Comparison of ENCODE assay signal across 15 cellular contexts in genomic region chr2:214652473-214652872, GRCh38.
DNase-seq lines count a peak whose midpoint lies in the region; ATAC-seq lines count a peak whose summit lies in the region.
"Had no signal": no experiment of that assay in that cellular context is flagged by ENCODE, and none has a peak within 500 bp of the region (broad histone marks: within the 10 kb centered on the region; RNA-seq: fewer than 3 reads in every experiment).

No MANE protein-coding gene starts in this region.

- 83% methylated on average over 4 of the region's 4 CpGs for WGBS in right cardiac atrium

- H3K27ac ChIP-seq in right cardiac atrium (ENCODE audit: low read length): no peak overlapping the region
- H3K27ac ChIP-seq: GM23248 had no signal

- H3K9me3 ChIP-seq in right cardiac atrium (ENCODE audit: control insufficient read depth, low read length): no peaks in the 10 kb centered on the region

- intact Hi-C loops in right cardiac atrium (cut with DNase I): no loop called here

- H3K4me3 ChIP-seq in right cardiac atrium (ENCODE audit: low read length): no peak overlapping the region
- H3K4me3 ChIP-seq: GM23248 had no signal

- no peaks in the 10 kb centered on the region for H3K4me1 ChIP-seq in right cardiac atrium (ENCODE audit: control insufficient read depth, insufficient read depth, low read length)

- no peak for ATAC-seq in GM21515 (IDR thresholded peaks at IDR 0.05; ENCODE audit: unreplicated experiment)
- no peak for ATAC-seq in right cardiac atrium

- no peaks in the 10 kb centered on the region for H3K27me3 ChIP-seq in right cardiac atrium (ENCODE audit: control insufficient read depth, insufficient read depth)

- DNase-seq in foreskin melanocyte (peak; percentile 91), medulla oblongata (ENCODE audit: extremely low spot score) (peak; percentile 33), putamen (ENCODE audit: low spot score) (peak; percentile 3), right cardiac atrium (no peak), GF-D8 (lab: John Stamatoyannopoulos, UW) (no peak)
- DNase-seq: C1 segment of cervical spinal cord; Calu3; CD4-positive, alpha-beta memory T cell; COR-L47; DMS53; DMS79 treated with DMSO at 0.1 percent for 48 hours; GM23248; H7; HCEC 1CT had no signal

Comparison
In these comparisons a context has a peak if more than half of its experiments do, and no peak if none do; other contexts are left out.
1. DNase-seq: peak in foreskin melanocyte (single experiment), medulla oblongata (single experiment) and putamen (single experiment); none in right cardiac atrium (0 of 3) and GF-D8 (single experiment).